Comparison of ENCODE assay signal across 8 cellular contexts in the genomic region with DNA sequence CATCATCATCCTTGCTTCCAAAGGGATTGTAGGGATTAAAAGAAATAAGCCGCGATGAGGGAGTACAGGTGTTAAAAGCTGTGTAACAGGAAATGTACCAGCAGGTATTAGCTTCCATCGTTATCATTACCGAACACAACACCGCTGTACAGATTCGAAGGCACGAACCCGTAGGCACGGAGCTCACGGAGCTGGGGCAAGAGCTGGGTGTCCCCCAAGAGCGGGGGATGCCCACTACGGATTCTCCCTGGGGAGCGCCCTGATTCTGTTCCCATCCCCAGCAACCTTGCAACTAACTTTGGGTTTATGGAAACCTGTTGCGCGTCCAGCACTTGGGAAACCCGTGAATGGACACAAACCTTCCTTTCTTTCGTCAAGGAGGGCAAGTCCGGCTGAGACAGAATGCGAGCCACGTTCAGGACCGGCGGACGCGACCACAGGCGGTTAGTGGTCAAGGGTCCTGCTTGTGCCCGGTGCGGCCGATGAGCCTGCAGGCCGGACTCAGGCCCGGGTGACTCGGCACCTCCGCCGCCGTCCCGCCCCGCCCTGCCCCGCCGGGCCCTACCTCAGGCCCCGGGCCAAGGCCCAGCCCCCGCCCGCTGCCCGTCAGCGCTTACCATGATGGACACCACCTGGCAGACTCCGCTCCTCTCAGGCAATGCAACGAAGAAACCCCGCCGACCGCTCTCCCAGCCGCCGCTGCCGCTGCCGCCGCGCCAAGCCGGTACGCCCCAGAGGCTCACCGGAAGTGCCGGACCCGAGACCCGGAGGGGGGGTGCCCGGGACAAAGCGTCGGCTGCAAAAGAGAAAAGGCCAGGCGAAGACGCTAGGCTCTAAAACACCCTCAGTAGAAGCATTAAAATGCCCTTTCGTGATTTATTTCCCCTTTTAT. TPM values are rescaled to one million over a fixed set of nuclear protein-coding genes. Genes with fewer than 3 reads are reported as not detected.
DNase-seq lines count a peak whose midpoint lies in the region; ATAC-seq, FAIRE-seq and TF ChIP-seq lines count a peak whose summit lies in the region.

A gene with protein sequence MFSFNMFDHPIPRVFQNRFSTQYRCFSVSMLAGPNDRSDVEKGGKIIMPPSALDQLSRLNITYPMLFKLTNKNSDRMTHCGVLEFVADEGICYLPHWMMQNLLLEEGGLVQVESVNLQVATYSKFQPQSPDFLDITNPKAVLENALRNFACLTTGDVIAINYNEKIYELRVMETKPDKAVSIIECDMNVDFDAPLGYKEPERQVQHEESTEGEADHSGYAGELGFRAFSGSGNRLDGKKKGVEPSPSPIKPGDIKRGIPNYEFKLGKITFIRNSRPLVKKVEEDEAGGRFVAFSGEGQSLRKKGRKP (minus strand): TSS at position 728 of the 892 bp plus-strand sequence. CDS start 108 bp downstream, at position 620.

- DNase-seq in Daoy (ENCODE audit: low read depth) = peak; percentile 84
- peak; percentile 84 for DNase-seq in SK-N-DZ (ENCODE audit: low spot score)
- DNase-seq in activated naive CD4-positive, alpha-beta T cell treated with Interleukin-2 at 50 U/mL for 16 hours = peak; percentile 83
- peak; percentile 80 to 83 for DNase-seq in frontal cortex (ENCODE audit: low spot score in 2 of 2)
- DNase-seq in suprapubic skin (ENCODE audit: low spot score in 2 of 2) = peak; percentile 86 to 90

- peak; percentile 60 for ATAC-seq in GM21528 (IDR thresholded peaks at IDR 0.05; ENCODE audit: low FRiP score, unreplicated experiment)

- no peak for TF ChIP-seq POLR2A in suprapubic skin (IDR thresholded peaks at IDR 0.05)

- H3K4me3 Mint-ChIP-seq in IgD-negative memory B cell = peak within 1 kb of the TSS; percentile 90 to 99 (median 96)

- H3K36me3 Mint-ChIP-seq in IgD-negative memory B cell = no peaks in the 10 kb centered on the region

- no peak for FAIRE-seq in frontal cortex (lab: Jason Lieb, UNC)

- H3K27ac Mint-ChIP-seq in IgD-negative memory B cell = peak within 1 kb of the TSS; percentile 99 to 100 (median 100)

- H3K27me3 ChIP-seq in neutrophil = no peaks in the 10 kb centered on the region
- no peaks in the 10 kb centered on the region for H3K27me3 ChIP-seq in suprapubic skin

- TF ChIP-seq EP300 in suprapubic skin (IDR thresholded peaks at IDR 0.05) = no peak

- H3K9me3 ChIP-seq in neutrophil (no peaks in the 10 kb centered on the region), suprapubic skin (no peaks in the 10 kb centered on the region)

- H3K4me3 ChIP-seq in neutrophil (ENCODE audit: low read depth in 1 of 2, low read length in 1 of 2) = peak within 1 kb of the TSS; percentile 76 to 85
- peak within 1 kb of the TSS; percentile 75 for H3K4me3 ChIP-seq in suprapubic skin

- no peaks in the 10 kb centered on the region for H3K9me3 Mint-ChIP-seq in IgD-negative memory B cell

- H3K4me1 ChIP-seq in neutrophil (ENCODE audit: control insufficient read depth in 1 of 2, insufficient read depth in 1 of 2, low read depth in 1 of 2, low read length in 1 of 2) (peaks cover 25 to 27% of the 10 kb centered on the region in 2 experiments), suprapubic skin (peaks cover 50% of the 10 kb centered on the region)

- no peaks in the 10 kb centered on the region for H3K27me3 Mint-ChIP-seq in IgD-negative memory B cell

- TF ChIP-seq CTCF in neutrophil (IDR thresholded peaks at IDR 0.05) (no peak), suprapubic skin (IDR thresholded peaks at IDR 0.05) (no peak)

- H3K27ac ChIP-seq in neutrophil = peak within 1 kb of the TSS; percentile 99
- H3K27ac ChIP-seq in suprapubic skin = peak within 1 kb of the TSS; percentile 97

- under 1% methylated on average over 33 of the region's 66 CpGs for WGBS in suprapubic skin

- H3K4me1 Mint-ChIP-seq in IgD-negative memory B cell = peaks cover 21 to 31% (median 22%) of the 10 kb centered on the region in 3 donors

- H3K36me3 ChIP-seq in neutrophil (peaks cover 27% of the 10 kb centered on the region), suprapubic skin (peaks cover 10% of the 10 kb centered on the region)

RNA-seq across cellular contexts. Expression of the gene that starts here (rescaled TPM):
- 144 and 159 TPM in 2 replicates for total RNA-seq in Daoy (2014; rRNA removed; shearing (Covaris generic))
- polyA plus RNA-seq in IgD-negative memory B cell = 52.1 TPM
- 95.2 and 95.4 TPM in 2 replicates for polyA plus RNA-seq in SK-N-DZ (2014; cell fraction: cytosol; rRNA removed)
- polyA plus RNA-seq in SK-N-DZ (2014; cell fraction: nucleus; rRNA removed) = 64.4 and 79.8 TPM in 2 replicates
- total RNA-seq in frontal cortex (32.2 TPM), suprapubic skin (10 to 100 TPM; 27.9 to 56.1 (median 52.5) TPM)

Comparison
In these comparisons a context has a peak if more than half of its experiments do, and no peak if none do; other contexts are left out.
1. Peak in every context shown above with its lines: DNase-seq, ATAC-seq, H3K4me3 ChIP-seq and H3K27ac ChIP-seq.